ENCODE assay signal across 36 cellular contexts in genomic region chr13:90797335-90797734, GRCh38.
"Had no signal": no experiment of that assay in that cellular context is flagged by ENCODE, and none has a peak within 500 bp of the region (broad histone marks: within the 10 kb centered on the region; RNA-seq: fewer than 3 reads in every experiment).

No MANE protein-coding gene starts in this region.

- H3K4me1 ChIP-seq: ascending aorta, colonic mucosa had no signal

- H3K9me3 Mint-ChIP-seq: activated CD4-positive, alpha-beta T cell treated with anti-CD3 and anti-CD28 coated beads, Interleukin-2, amount 10 ng/mL, durations not matched to agents 7 days and 5 days; activated naive CD4-positive, alpha-beta T cell treated with anti-CD3 and anti-CD28 coated beads, Interleukin-2, amount 10 ng/mL, durations not matched to agents 7 days and 5 days; activated naive CD4-positive, alpha-beta T cell treated with anti-CD3 and anti-CD28 coated beads, Interleukin-2, amount 50 U/mL, for 24 hours; activated naive CD8-positive, alpha-beta T cell treated with anti-CD3 and anti-CD28 coated beads, Interleukin-2, amount 10 ng/mL, durations not matched to agents 7 days and 5 days; activated naive CD8-positive, alpha-beta T cell treated with anti-CD3 and anti-CD28 coated beads, Interleukin-2, amount 50 U/mL, for 24 hours; T-helper 2 cell treated with Interferon-gamma antibody and Interleukin-4, amounts not matched to agents 5 μg/mL and 100 μg/mL, for 36 hours had no signal

- H3K36me3 ChIP-seq: ascending aorta, cardiac muscle cell, colonic mucosa had no signal

- DNase-seq: activated CD4-positive, alpha-beta memory T cell treated with anti-CD3 and anti-CD28 coated beads, Interleukin-2, amount 10 ng/mL, durations not matched to agents 7 days and 5 days; activated CD4-positive, alpha-beta T cell treated with anti-CD3 and anti-CD28 coated beads for 1 hour; activated CD4-positive, alpha-beta T cell treated with anti-CD3 and anti-CD28 coated beads for 36 hours; activated CD4-positive, alpha-beta T cell treated with anti-CD3 and anti-CD28 coated beads for 48 hours; activated CD4-positive, alpha-beta T cell treated with anti-CD3 and anti-CD28 coated beads, Interleukin-2, amount 10 ng/mL, durations not matched to agents 7 days and 5 days; activated CD4-positive, alpha-beta T cell treated with anti-CD3 and anti-CD28 coated beads, Interleukin-2, amount 50 U/mL, for 48 hours; activated CD4-positive, CD25-positive, alpha-beta regulatory T cell; activated CD8-positive, alpha-beta memory T cell treated with anti-CD3 and anti-CD28 coated beads for 24 hours; activated CD8-positive, alpha-beta memory T cell treated with anti-CD3 and anti-CD28 coated beads, Interleukin-2, amount 10 ng/mL, durations not matched to agents 7 days and 5 days; activated CD8-positive, alpha-beta memory T cell treated with anti-CD3 and anti-CD28 coated beads, Interleukin-2, amount 50 U/mL, for 48 hours; activated CD8-positive, alpha-beta T cell treated with anti-CD3 and anti-CD28 coated beads, Interleukin-2, amount 10 ng/mL, durations not matched to agents 7 days and 5 days; activated effector memory CD4-positive, alpha-beta T cell treated with Interleukin-2 at 50 U/mL for 16 hours; activated gamma-delta T cell; activated naive CD4-positive, alpha-beta T cell treated with anti-CD3 and anti-CD28 coated beads, Interleukin-2, amount 10 ng/mL, durations not matched to agents 7 days and 5 days; activated naive CD4-positive, alpha-beta T cell treated with Interleukin-2 at 50 U/mL for 16 hours; activated naive CD8-positive, alpha-beta T cell treated with anti-CD3 and anti-CD28 coated beads, Interleukin-2, amount 10 ng/mL, durations not matched to agents 7 days and 5 days; activated naive CD8-positive, alpha-beta T cell treated with anti-CD3 and anti-CD28 coated beads, Interleukin-2, amount 50 U/mL, for 24 hours; activated T-cell treated with anti-CD3 and anti-CD28 coated beads, Interleukin-2, amount 50 U/mL, for 24 hours; activated T-cell treated with anti-CD3 and anti-CD28 coated beads, Interleukin-2, amount 50 U/mL, for 48 hours; amygdala; anterior cingulate cortex; caudate nucleus; cerebellar nuclear complex; colonic mucosa; T-helper 2 cell; T-helper 9 cell had no signal

- H3K4me1 Mint-ChIP-seq: activated CD4-positive, alpha-beta memory T cell treated with anti-CD3 and anti-CD28 coated beads, Interleukin-2, amount 10 ng/mL, durations not matched to agents 7 days and 5 days; activated CD4-positive, alpha-beta T cell treated with anti-CD3 and anti-CD28 coated beads for 36 hours; activated CD4-positive, alpha-beta T cell treated with anti-CD3 and anti-CD28 coated beads, Interleukin-2, amount 10 ng/mL, durations not matched to agents 7 days and 5 days; activated CD8-positive, alpha-beta memory T cell treated with anti-CD3 and anti-CD28 coated beads, Interleukin-2, amount 10 ng/mL, durations not matched to agents 7 days and 5 days; activated naive CD4-positive, alpha-beta T cell treated with anti-CD3 and anti-CD28 coated beads, Interleukin-2, amount 10 ng/mL, durations not matched to agents 7 days and 5 days; activated naive CD4-positive, alpha-beta T cell treated with anti-CD3 and anti-CD28 coated beads, Interleukin-2, amount 50 U/mL, for 24 hours; activated naive CD8-positive, alpha-beta T cell treated with anti-CD3 and anti-CD28 coated beads, Interleukin-2, amount 10 ng/mL, durations not matched to agents 7 days and 5 days; activated naive CD8-positive, alpha-beta T cell treated with anti-CD3 and anti-CD28 coated beads, Interleukin-2, amount 50 U/mL, for 24 hours; central memory CD8-positive, alpha-beta T cell had no signal

- H3K27ac Mint-ChIP-seq: activated CD4-positive, alpha-beta memory T cell treated with anti-CD3 and anti-CD28 coated beads, Interleukin-2, amount 10 ng/mL, durations not matched to agents 7 days and 5 days; activated CD4-positive, alpha-beta T cell treated with anti-CD3 and anti-CD28 coated beads for 36 hours; activated CD4-positive, alpha-beta T cell treated with anti-CD3 and anti-CD28 coated beads, Interleukin-2, amount 10 ng/mL, durations not matched to agents 7 days and 5 days; activated CD8-positive, alpha-beta memory T cell treated with anti-CD3 and anti-CD28 coated beads, Interleukin-2, amount 10 ng/mL, durations not matched to agents 7 days and 5 days; activated CD8-positive, alpha-beta T cell treated with anti-CD3 and anti-CD28 coated beads, Interleukin-2, amount 10 ng/mL, durations not matched to agents 7 days and 5 days; activated naive CD4-positive, alpha-beta T cell treated with anti-CD3 and anti-CD28 coated beads, Interleukin-2, amount 10 ng/mL, durations not matched to agents 7 days and 5 days; activated naive CD4-positive, alpha-beta T cell treated with anti-CD3 and anti-CD28 coated beads, Interleukin-2, amount 50 U/mL, for 24 hours; activated naive CD8-positive, alpha-beta T cell; activated naive CD8-positive, alpha-beta T cell treated with anti-CD3 and anti-CD28 coated beads, Interleukin-2, amount 10 ng/mL, durations not matched to agents 7 days and 5 days; activated naive CD8-positive, alpha-beta T cell treated with anti-CD3 and anti-CD28 coated beads, Interleukin-2, amount 50 U/mL, for 24 hours; activated T-cell treated with anti-CD3 and anti-CD28 coated beads, Interleukin-2, amount 50 U/mL, for 24 hours; activated T-helper 2 cell treated with anti-CD3 and anti-CD28 coated beads, Interferon-gamma antibody, Interleukin-2, Interleukin-4, amounts not matched to agents 10 μg/mL and 5 μg/mL and 100 μg/mL, durations not matched to agents 14 hours and 24 hours and 36 hours; T-helper 2 cell treated with Interferon-gamma antibody and Interleukin-4, amounts not matched to agents 5 μg/mL and 100 μg/mL, for 36 hours had no signal

- H3K4me3 Mint-ChIP-seq: activated CD4-positive, alpha-beta memory T cell treated with anti-CD3 and anti-CD28 coated beads, Interleukin-2, amount 10 ng/mL, durations not matched to agents 7 days and 5 days; activated CD4-positive, alpha-beta T cell treated with anti-CD3 and anti-CD28 coated beads for 36 hours; activated CD4-positive, alpha-beta T cell treated with anti-CD3 and anti-CD28 coated beads, Interleukin-2, amount 10 ng/mL, durations not matched to agents 7 days and 5 days; activated CD8-positive, alpha-beta memory T cell treated with anti-CD3 and anti-CD28 coated beads, Interleukin-2, amount 10 ng/mL, durations not matched to agents 7 days and 5 days; activated CD8-positive, alpha-beta T cell treated with anti-CD3 and anti-CD28 coated beads, Interleukin-2, amount 10 ng/mL, durations not matched to agents 7 days and 5 days; activated naive CD4-positive, alpha-beta T cell treated with anti-CD3 and anti-CD28 coated beads, Interleukin-2, amount 10 ng/mL, durations not matched to agents 7 days and 5 days; activated naive CD4-positive, alpha-beta T cell treated with anti-CD3 and anti-CD28 coated beads, Interleukin-2, amount 50 U/mL, for 24 hours; activated naive CD8-positive, alpha-beta T cell; activated naive CD8-positive, alpha-beta T cell treated with anti-CD3 and anti-CD28 coated beads, Interleukin-2, amount 10 ng/mL, durations not matched to agents 7 days and 5 days; activated naive CD8-positive, alpha-beta T cell treated with anti-CD3 and anti-CD28 coated beads, Interleukin-2, amount 50 U/mL, for 24 hours; activated T-cell treated with anti-CD3 and anti-CD28 coated beads, Interleukin-2, amount 50 U/mL, for 24 hours; brain; central memory CD8-positive, alpha-beta T cell; T-helper 2 cell treated with Interferon-gamma antibody and Interleukin-4, amounts not matched to agents 5 μg/mL and 100 μg/mL, for 36 hours had no signal

- H3K9me3 ChIP-seq: ascending aorta, colonic mucosa had no signal

- ATAC-seq: activated CD4-positive, alpha-beta T cell treated with anti-CD3 and anti-CD28 coated beads for 36 hours; activated CD4-positive, CD25-positive, alpha-beta regulatory T cell treated with anti-CD3 and anti-CD28 coated beads, Interleukin-2, amount 50 U/mL, for 24 hours; activated CD8-positive, alpha-beta memory T cell treated with anti-CD3 and anti-CD28 coated beads, Interleukin-2, amount 10 ng/mL, durations not matched to agents 7 days and 5 days; activated CD8-positive, alpha-beta T cell treated with anti-CD3 and anti-CD28 coated beads, Interleukin-2, amount 10 ng/mL, durations not matched to agents 7 days and 5 days; activated naive CD8-positive, alpha-beta T cell treated with anti-CD3 and anti-CD28 coated beads, Interleukin-2, amount 50 U/mL, for 24 hours had no signal

- H3K27ac ChIP-seq: ascending aorta, cardiac muscle cell, colonic mucosa, VCaP had no signal

- H3K27me3 ChIP-seq: ascending aorta, cardiac muscle cell, colonic mucosa had no signal

- H3K27me3 Mint-ChIP-seq: activated CD4-positive, alpha-beta memory T cell treated with anti-CD3 and anti-CD28 coated beads, Interleukin-2, amount 10 ng/mL, durations not matched to agents 7 days and 5 days; activated CD4-positive, alpha-beta T cell treated with anti-CD3 and anti-CD28 coated beads for 36 hours; activated CD4-positive, alpha-beta T cell treated with anti-CD3 and anti-CD28 coated beads, Interleukin-2, amount 10 ng/mL, durations not matched to agents 7 days and 5 days; activated CD8-positive, alpha-beta memory T cell treated with anti-CD3 and anti-CD28 coated beads, Interleukin-2, amount 10 ng/mL, durations not matched to agents 7 days and 5 days; activated naive CD4-positive, alpha-beta T cell treated with anti-CD3 and anti-CD28 coated beads, Interleukin-2, amount 10 ng/mL, durations not matched to agents 7 days and 5 days; activated naive CD4-positive, alpha-beta T cell treated with anti-CD3 and anti-CD28 coated beads, Interleukin-2, amount 50 U/mL, for 24 hours; activated naive CD8-positive, alpha-beta T cell; activated naive CD8-positive, alpha-beta T cell treated with anti-CD3 and anti-CD28 coated beads, Interleukin-2, amount 10 ng/mL, durations not matched to agents 7 days and 5 days; activated naive CD8-positive, alpha-beta T cell treated with anti-CD3 and anti-CD28 coated beads, Interleukin-2, amount 50 U/mL, for 24 hours; activated T-cell treated with anti-CD3 and anti-CD28 coated beads, Interleukin-2, amount 50 U/mL, for 24 hours; brain; central memory CD8-positive, alpha-beta T cell had no signal

- H3K36me3 Mint-ChIP-seq: activated CD8-positive, alpha-beta memory T cell treated with anti-CD3 and anti-CD28 coated beads, Interleukin-2, amount 10 ng/mL, durations not matched to agents 7 days and 5 days; activated naive CD4-positive, alpha-beta T cell treated with anti-CD3 and anti-CD28 coated beads, Interleukin-2, amount 10 ng/mL, durations not matched to agents 7 days and 5 days; activated naive CD4-positive, alpha-beta T cell treated with anti-CD3 and anti-CD28 coated beads, Interleukin-2, amount 50 U/mL, for 24 hours; activated naive CD8-positive, alpha-beta T cell; activated naive CD8-positive, alpha-beta T cell treated with anti-CD3 and anti-CD28 coated beads, Interleukin-2, amount 10 ng/mL, durations not matched to agents 7 days and 5 days; brain had no signal

- H3K4me3 ChIP-seq: ascending aorta, cardiac muscle cell, colonic mucosa had no signal
